In genomic region chr12:69897744-69898143, GRCh38 we compare ENCODE assay signal across 11 cellular contexts.
A peak's percentile ranks its signal among the peaks of the same experiment; 100 is the strongest.
DNase-seq lines count a peak whose midpoint lies in the region; ATAC-seq and TF ChIP-seq lines count a peak whose summit lies in the region.
"Had no signal": no experiment of that assay in that cellular context is flagged by ENCODE, and none has a peak within 500 bp of the region (broad histone marks: within the 10 kb centered on the region; RNA-seq: fewer than 3 reads in every experiment).

No MANE protein-coding gene starts in this region.

- ATAC-seq in HG03095 (IDR thresholded peaks at IDR 0.05; ENCODE audit: unreplicated experiment), result no peak
- ATAC-seq: Panc1 had no signal

- H3K27ac ChIP-seq in thymus (ENCODE audit: low read depth), result peak overlapping the region; percentile 20

- no peaks in the 10 kb centered on the region for H3K27me3 Mint-ChIP-seq in MCF 10A (ENCODE audit: insufficient read depth, unreplicated experiment)

- CTCF ChIA-PET in MCF 10A (lab: Yijun Ruan, JAX), result interaction anchor here (0.6 to 3.4 kb wide), 3 partner anchors 12 to 834 kb away, joined by 3 to 19 read pairs (median 4); no protein-coding TSS in a partner anchor

- H3K4me1 Mint-ChIP-seq in MCF 10A (ENCODE audit: insufficient read depth, unreplicated experiment), result peaks cover 10% of the 10 kb centered on the region

- no peaks in the 10 kb centered on the region for H3K36me3 ChIP-seq in thymus (ENCODE audit: control insufficient read depth, insufficient read depth)

- H3K4me1 ChIP-seq in thymus (ENCODE audit: control insufficient read depth, insufficient read depth, low read length), result no peaks in the 10 kb centered on the region

- H3K9me3 ChIP-seq in thymus (ENCODE audit: control insufficient read depth), result no peaks in the 10 kb centered on the region

- H3K27me3 ChIP-seq in thymus (ENCODE audit: control insufficient read depth, insufficient read depth), result no peaks in the 10 kb centered on the region

- 91% methylated on average over 1 of the region's 1 CpG for WGBS in thymus

- no TSS peak for BruUV-seq in MCF 10A (replicated peaks; lab: Mats Ljungman, UMichigan)

- H3K36me3 Mint-ChIP-seq in MCF 10A (ENCODE audit: insufficient read depth, unreplicated experiment), result no peaks in the 10 kb centered on the region

- intact Hi-C loops in MCF 10A (cut with micrococcal nuclease), result no loop called here

- peak; percentile 9 for DNase-seq in NCI-H2196 treated with DMSO at 0.1 percent for 48 hours (lab: John Stamatoyannopoulos, UW; ENCODE audit: unreplicated experiment)
- DNase-seq in NCI-H2196 (lab: John Stamatoyannopoulos, UW; ENCODE audit: unreplicated experiment), result no peak
- peak; percentile 25 for DNase-seq in MCF 10A (ENCODE audit: unreplicated experiment)
- DNase-seq in inferior parietal cortex (ENCODE audit: extremely low spot score), result peak; percentile 39
- DNase-seq in NCI-H1105 treated with DMSO at 0.1 percent for 48 hours (lab: John Stamatoyannopoulos, UW), result no peak
- DNase-seq in RKO (ENCODE audit: low spot score), result no peak
- DNase-seq: 8988T, activated T-cell treated with anti-CD3 and anti-CD28 coated beads for 4 hours had no signal

- no peak overlapping the region for H3K4me3 ChIP-seq in thymus (ENCODE audit: low read length)

- H3K27ac Mint-ChIP-seq in MCF 10A (ENCODE audit: low read depth, unreplicated experiment), result no peak overlapping the region

- H3K9me3 Mint-ChIP-seq in MCF 10A (ENCODE audit: unreplicated experiment), result no peaks in the 10 kb centered on the region

- no peak overlapping the region for H3K4me3 Mint-ChIP-seq in MCF 10A (ENCODE audit: unreplicated experiment)

- POLR2A ChIA-PET in MCF 10A (lab: Yijun Ruan, JAX), result interaction anchor here (0.7 to 1.3 kb wide), 4 partner anchors 15 to 455 kb away, joined by 3 to 4 read pairs (median 4); no protein-coding TSS in a partner anchor

- TF ChIP-seq CTCF in MCF 10A (IDR thresholded peaks at IDR 0.05; ENCODE audit: unreplicated experiment), result no peak

Comparison
In these comparisons a context has a peak if more than half of its experiments do, and no peak if none do; other contexts are left out.
1. DNase-seq: peak in NCI-H2196 treated with DMSO at 0.1 percent for 48 hours (single experiment), MCF 10A (single experiment) and inferior parietal cortex (single experiment); none in NCI-H2196 (single experiment), NCI-H1105 treated with DMSO at 0.1 percent for 48 hours (single experiment) and RKO (single experiment).